ENCODE assay signal across 8 cellular contexts in genomic region chr17:65100316-65101140, GRCh38. TPM values are rescaled to one million over a fixed set of nuclear protein-coding genes. Genes with fewer than 3 reads are reported as not detected.
DNase-seq lines count a peak whose midpoint lies in the region; ATAC-seq, FAIRE-seq and TF ChIP-seq lines count a peak whose summit lies in the region.

No MANE protein-coding gene starts in this region.

- no peaks in the 10 kb centered on the region for H3K36me3 Mint-ChIP-seq in MCF 10A (ENCODE audit: insufficient read depth, unreplicated experiment)

- H3K4me3 ChIP-seq in small intestine (ENCODE audit: low read depth in 1 of 2, low read length in 2 of 2): peak overlapping the region in 1 of 2 donors; percentile 59

- H3K36me3 ChIP-seq in small intestine (ENCODE audit: control insufficient read depth in 2 of 2, insufficient read depth in 2 of 2, low read length in 2 of 2): no peaks in the 10 kb centered on the region

- H3K9me3 Mint-ChIP-seq in MCF 10A (ENCODE audit: unreplicated experiment): no peaks in the 10 kb centered on the region

- peaks cover 29% of the 10 kb centered on the region for H3K4me1 Mint-ChIP-seq in MCF 10A (ENCODE audit: insufficient read depth, unreplicated experiment)

- no peaks in the 10 kb centered on the region for H3K27me3 Mint-ChIP-seq in MCF 10A (ENCODE audit: insufficient read depth, unreplicated experiment)

- peak; percentile 70 for ATAC-seq in HG03025 (IDR thresholded peaks at IDR 0.05; ENCODE audit: low FRiP score, unreplicated experiment)

- peak overlapping the region; percentile 87 to 91 for H3K27ac ChIP-seq in small intestine (ENCODE audit: low read depth in 1 of 2, low read length in 1 of 2)

- WGBS in small intestine, 3 donors: 3 to 5% (median 4%) methylated on average over 45 to 50 of the region's 50 CpGs

- TF ChIP-seq CTCF in MCF 10A (IDR thresholded peaks at IDR 0.05; ENCODE audit: unreplicated experiment): peak; percentile 95

- no peaks in the 10 kb centered on the region for H3K27me3 ChIP-seq in small intestine (ENCODE audit: control insufficient read depth in 2 of 2, insufficient read depth in 2 of 2, low read length in 2 of 2)

- DNase-seq in NCI-H1417 (lab: John Stamatoyannopoulos, UW): peak; percentile 86 to 89 (median 88)
- no peak for DNase-seq in NCI-H1417 treated with DMSO at 0.1 percent for 48 hours (lab: John Stamatoyannopoulos, UW)
- peak; percentile 42 for DNase-seq in NCI-H2081 treated with DMSO at 0.1 percent for 48 hours (lab: John Stamatoyannopoulos, UW)
- DNase-seq in UCSD-AML1 (lab: John Stamatoyannopoulos, UW; ENCODE audit: unreplicated experiment): peak; percentile 83
- peak; percentile 73 for DNase-seq in MCF 10A (ENCODE audit: unreplicated experiment)
- DNase-seq in iPS-NIHi11 (ENCODE audit: low spot score): peak; percentile 94
- DNase-seq in small intestine: peak; percentile 80

- H3K4me1 ChIP-seq in small intestine (ENCODE audit: control insufficient read depth in 2 of 2, insufficient read depth in 1 of 2, low read depth in 1 of 2, low read length in 1 of 2): peaks cover 2 to 4% of the 10 kb centered on the region in 2 donors

- H3K9me3 ChIP-seq in small intestine (ENCODE audit: control insufficient read depth, low read depth): no peaks in the 10 kb centered on the region

- BruUV-seq in MCF 10A (replicated peaks; lab: Mats Ljungman, UMichigan): no TSS peak

- CTCF ChIA-PET in MCF 10A (lab: Yijun Ruan, JAX): interaction anchor here (0.7 to 4.5 kb wide), 21 partner anchors 13 to 160 kb away, joined by 3 to 33 read pairs (median 4); no protein-coding TSS in a partner anchor

- peak overlapping the region; percentile 68 for H3K27ac Mint-ChIP-seq in MCF 10A (ENCODE audit: low read depth, unreplicated experiment)

- peak overlapping the region; percentile 66 for H3K4me3 Mint-ChIP-seq in MCF 10A (ENCODE audit: unreplicated experiment)

- POLR2A ChIA-PET in MCF 10A (lab: Yijun Ruan, JAX): interaction anchor here (0.6 to 12.4 kb wide), 19 partner anchors 11 to 140 kb away, joined by 3 to 256 read pairs (median 4); partner anchors contain the start of gene GNA13

- FAIRE-seq in small intestine (lab: Jason Lieb, UNC): no peak

- intact Hi-C loops in MCF 10A (cut with micrococcal nuclease): loop anchor here (1.0 to 2.0 kb wide), 5 partner anchors 36 to 134 kb away; partner anchors contain the start of genes GNA13 and RGS9

RNA-seq across cellular contexts. Expression of gene RGS9, which starts 36.6 kb away (rescaled TPM):
- 0.49 and 0.61 TPM in 2 replicates for total RNA-seq in MCF 10A (2022)
- 1 to 10 TPM; 2.4 to 4.7 (median 4.5) TPM for polyA plus RNA-seq in small intestine

RNA-seq across cellular contexts. Expression of gene GNA13, which starts 44.0 kb away (rescaled TPM):
- 32.1 and 33.2 TPM in 2 replicates for total RNA-seq in MCF 10A (2022)
- 10 to 100 TPM; 19.8 to 30.0 (median 27.3) TPM for polyA plus RNA-seq in small intestine
